ENCODE assay signal across 8 cellular contexts in genomic region chr1:5859766-5860165, GRCh38.
"Had no signal": no experiment of that assay in that cellular context is flagged by ENCODE, and none has a peak within 500 bp of the region (broad histone marks: within the 10 kb centered on the region; RNA-seq: fewer than 3 reads in every experiment).

No MANE protein-coding gene starts in this region.

- H3K27ac ChIP-seq: GM23248 had no signal

- DNase-seq: GM23248, GOT3, H7, HCEC 1CT, HFFc6 had no signal

- H3K4me3 Mint-ChIP-seq: GM23338, HFFc6 had no signal

- H3K4me3 ChIP-seq: GM23248, GM23338, HAP-1 had no signal

- H3K9me3 Mint-ChIP-seq: GM23338, HFFc6 had no signal

- H3K4me2 ChIP-seq: GM23338 had no signal

- H3K9ac ChIP-seq: GM23248 had no signal

- H3K4me1 ChIP-seq: HAP-1 had no signal

- H2AFZ ChIP-seq: GM23248, GM23338 had no signal

- ATAC-seq: HCT116 had no signal

- H3K27ac Mint-ChIP-seq: GM23338, HFFc6 had no signal

- H3K9me3 ChIP-seq: HAP-1 had no signal

- H3K36me3 ChIP-seq: HAP-1 had no signal
